Comparison of ENCODE assay signal across 12 cellular contexts in the genomic region with DNA sequence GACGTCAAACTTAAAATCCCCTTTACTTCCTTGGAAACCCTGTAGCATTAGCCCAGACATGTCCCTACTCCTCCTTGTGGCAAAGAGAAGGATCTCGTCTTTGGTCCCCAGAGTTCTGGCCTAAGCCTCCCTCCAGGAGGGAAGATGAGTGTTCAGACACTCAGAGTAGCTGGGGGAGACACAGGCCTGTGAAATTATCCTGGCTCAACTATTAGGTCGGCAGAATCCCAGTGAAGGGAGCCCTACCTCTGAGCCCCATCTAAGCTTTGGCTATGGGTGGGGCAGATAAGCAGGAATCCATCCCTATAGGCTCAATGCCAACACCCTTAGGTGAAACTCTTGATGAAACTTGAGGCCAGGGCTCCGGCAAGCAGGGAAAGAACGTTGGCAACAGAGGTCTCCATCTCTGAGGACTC. TPM values are rescaled to one million over a fixed set of nuclear protein-coding genes. Genes with fewer than 3 reads are reported as not detected.
DNase-seq lines count a peak whose midpoint lies in the region; ATAC-seq and TF ChIP-seq lines count a peak whose summit lies in the region.
"Had no signal": no experiment of that assay in that cellular context is flagged by ENCODE, and none has a peak within 500 bp of the region (broad histone marks: within the 10 kb centered on the region; RNA-seq: fewer than 3 reads in every experiment).

No MANE protein-coding gene starts in this region.

- peaks cover 38% of the 10 kb centered on the region for H3K4me1 Mint-ChIP-seq in HFFc6 (ENCODE audit: low read depth)
- peaks cover 25% of the 10 kb centered on the region for H3K4me1 Mint-ChIP-seq in activated CD4-positive, alpha-beta T cell treated with anti-CD3 and anti-CD28 coated beads, Interleukin-2, amount 10 ng/mL, durations not matched to agents 24 days and 14 days

- peaks cover 3% of the 10 kb centered on the region for H3K27me3 Mint-ChIP-seq in HFFc6 (ENCODE audit: insufficient read depth)
- H3K27me3 Mint-ChIP-seq in activated CD4-positive, alpha-beta T cell treated with anti-CD3 and anti-CD28 coated beads, Interleukin-2, amount 10 ng/mL, durations not matched to agents 24 days and 14 days: no peaks in the 10 kb centered on the region
- H3K27me3 Mint-ChIP-seq: central memory CD8-positive, alpha-beta T cell had no signal

- no peaks in the 10 kb centered on the region for H3K9me3 Mint-ChIP-seq in HFFc6
- no peaks in the 10 kb centered on the region for H3K9me3 Mint-ChIP-seq in activated CD4-positive, alpha-beta T cell treated with anti-CD3 and anti-CD28 coated beads, Interleukin-2, amount 10 ng/mL, durations not matched to agents 24 days and 14 days
- H3K9me3 Mint-ChIP-seq: central memory CD8-positive, alpha-beta T cell had no signal

- no peak for ATAC-seq in HG03469 (IDR thresholded peaks at IDR 0.05; ENCODE audit: unreplicated experiment)
- ATAC-seq: activated CD8-positive, alpha-beta T cell treated with anti-CD3 and anti-CD28 coated beads, Interleukin-2, amount 10 ng/mL, durations not matched to agents 7 days and 5 days had no signal

- H3K4me3 ChIP-seq in spleen: no peak overlapping the region

- peaks cover 0 to 35% (median 27%) of the 10 kb centered on the region in 6 donors for H3K4me1 ChIP-seq in spleen

- no peak for TF ChIP-seq POLR2A in spleen (IDR thresholded peaks at IDR 0.05)

- no peaks in the 10 kb centered on the region for H3K36me3 Mint-ChIP-seq in HFFc6 (ENCODE audit: low read depth)
- peaks cover 5% of the 10 kb centered on the region for H3K36me3 Mint-ChIP-seq in activated CD4-positive, alpha-beta T cell treated with anti-CD3 and anti-CD28 coated beads, Interleukin-2, amount 10 ng/mL, durations not matched to agents 24 days and 14 days (ENCODE audit: low read depth)

- TF ChIP-seq CTCF in HFFc6 (IDR thresholded peaks at IDR 0.05) (peak; percentile 65), spleen (IDR thresholded peaks at IDR 0.05 in 8 of 11, conservative IDR thresholded peaks at IDR 0.05 in 3 of 11) (no peak)

- intact Hi-C loops in spleen (cut with DNase I; ENCODE audit: low total_unique reads): no loop called here
- intact Hi-C loops in activated CD4-positive, alpha-beta T cell treated with anti-CD3 and anti-CD28 coated beads, Interleukin-2, amount 10 ng/mL, durations not matched to agents 24 days and 14 days (cut with micrococcal nuclease): no loop called here

- 79 to 87% (median 81%) methylated on average over 5 of the region's 5 CpGs for WGBS in spleen, 5 donors

- H3K27me3 ChIP-seq in spleen (replicated peaks in 1 of 7): no peaks in the 10 kb centered on the region

- peaks cover 0 to 23% (median 13%) of the 10 kb centered on the region in 6 donors for H3K36me3 ChIP-seq in spleen

- peak overlapping the region; percentile 38; the same call in 1 of the 2 replicates for H3K27ac Mint-ChIP-seq in HFFc6
- H3K27ac Mint-ChIP-seq in activated CD4-positive, alpha-beta T cell treated with anti-CD3 and anti-CD28 coated beads, Interleukin-2, amount 10 ng/mL, durations not matched to agents 24 days and 14 days: no peak overlapping the region

- H3K27ac ChIP-seq in spleen: no peak overlapping the region

- no peak overlapping the region for H3K4me3 Mint-ChIP-seq in HFFc6
- H3K4me3 Mint-ChIP-seq in activated CD4-positive, alpha-beta T cell treated with anti-CD3 and anti-CD28 coated beads, Interleukin-2, amount 10 ng/mL, durations not matched to agents 24 days and 14 days: no peak overlapping the region
- H3K4me3 Mint-ChIP-seq: activated CD8-positive, alpha-beta T cell treated with anti-CD3 and anti-CD28 coated beads, Interleukin-2, amount 10 ng/mL, durations not matched to agents 7 days and 5 days; central memory CD8-positive, alpha-beta T cell had no signal

- no peaks in the 10 kb centered on the region for H3K9me3 ChIP-seq in spleen

- DNase-seq in AG08395 (ENCODE audit: low spot score): peak; percentile 46
- peak; percentile 54 for DNase-seq in HFFc6
- DNase-seq in astrocyte of the hippocampus (ENCODE audit: low read depth, low spot score): peak; percentile 35
- DNase-seq in kidney tubule cell (ENCODE audit: low spot score): peak; percentile 28
- no peak for DNase-seq in NCI-H2081 treated with DMSO at 0.1 percent for 48 hours (lab: John Stamatoyannopoulos, UW)
- no peak for DNase-seq in spleen
- no peak for DNase-seq in activated CD4-positive, alpha-beta T cell treated with anti-CD3 and anti-CD28 coated beads, Interleukin-2, amount 10 ng/mL, durations not matched to agents 24 days and 14 days
- DNase-seq: activated CD8-positive, alpha-beta T cell treated with anti-CD3 and anti-CD28 coated beads, Interleukin-2, amount 10 ng/mL, durations not matched to agents 7 days and 5 days; DMS79; RPMI8226 had no signal

RNA-seq across cellular contexts. Expression of a gene that starts 1.7 kb away (rescaled TPM):
- under 1 TPM in 4 of 6 experiments, not detected in 2; 0.11 to 0.28 (median 0.20) TPM for total RNA-seq in HFFc6 (2021; fragmentation: NEBNext Ultra II Directional; extraction: Animal tissue kit (Norgen Biotek cat#: 25700))
- total RNA-seq in spleen: under 1 TPM in 4 of 7 donors, not detected in 3; 0.51 to 0.79 (median 0.58) TPM
- polyA plus RNA-seq in spleen: under 1 TPM; 0.27 to 0.80 (median 0.63) TPM
- 0.24 and 0.47 TPM in 2 replicates for total RNA-seq in activated CD4-positive, alpha-beta T cell treated with anti-CD3 and anti-CD28 coated beads, Interleukin-2, amount 10 ng/mL, durations not matched to agents 24 days and 14 days

RNA-seq across cellular contexts. Expression of a gene that starts 28.8 kb away (rescaled TPM):
- total RNA-seq in HFFc6 (2021; fragmentation: NEBNext Ultra II Directional; extraction: Animal tissue kit (Norgen Biotek cat#: 25700)): 10 to 100 TPM; 28.4 to 39.3 (median 36.1) TPM
- total RNA-seq in spleen: 10 to 100 TPM; 15.2 to 28.7 (median 21.5) TPM
- 10 to 100 TPM; 11.6 to 15.7 (median 14.2) TPM for polyA plus RNA-seq in spleen
- total RNA-seq in activated CD4-positive, alpha-beta T cell treated with anti-CD3 and anti-CD28 coated beads, Interleukin-2, amount 10 ng/mL, durations not matched to agents 24 days and 14 days: 41.8 and 47.1 TPM in 2 replicates

RNA-seq across cellular contexts. Expression of a gene that starts 34.8 kb away (rescaled TPM):
- 10 to 100 TPM; 19.2 to 31.6 (median 23.8) TPM for total RNA-seq in HFFc6 (2021; fragmentation: NEBNext Ultra II Directional; extraction: Animal tissue kit (Norgen Biotek cat#: 25700))
- 10 to 100 TPM; 41.6 to 80.4 (median 54.4) TPM for total RNA-seq in spleen
- polyA plus RNA-seq in spleen: 10 to 100 TPM in 1 of 3 donors, 1 to 10 TPM in 2; 6.2 to 22.0 (median 8.9) TPM
- 75.9 and 77.3 TPM in 2 replicates for total RNA-seq in activated CD4-positive, alpha-beta T cell treated with anti-CD3 and anti-CD28 coated beads, Interleukin-2, amount 10 ng/mL, durations not matched to agents 24 days and 14 days

RNA-seq across cellular contexts. Expression of a gene that starts 39.0 kb away (rescaled TPM):
- total RNA-seq in HFFc6 (2021; fragmentation: NEBNext Ultra II Directional; extraction: Animal tissue kit (Norgen Biotek cat#: 25700)): 10 to 100 TPM in 3 of 6 experiments, 1 to 10 TPM in 3; 8.6 to 12.0 (median 10.2) TPM
- 10 to 100 TPM; 14.3 to 20.2 (median 17.3) TPM for total RNA-seq in spleen
- polyA plus RNA-seq in spleen: 10 to 100 TPM; 13.3 to 25.8 (median 19.3) TPM
- 12.1 and 14.2 TPM in 2 replicates for total RNA-seq in activated CD4-positive, alpha-beta T cell treated with anti-CD3 and anti-CD28 coated beads, Interleukin-2, amount 10 ng/mL, durations not matched to agents 24 days and 14 days

RNA-seq across cellular contexts. Expression of a gene that starts 52.5 kb away (rescaled TPM):
- total RNA-seq in HFFc6 (2021; fragmentation: NEBNext Ultra II Directional; extraction: Animal tissue kit (Norgen Biotek cat#: 25700)): not detected
- total RNA-seq in spleen: 10 to 100 TPM in 3 of 7 donors, 1 to 10 TPM in 4; 2.6 to 27.1 (median 10.0) TPM
- 10 to 100 TPM in 1 of 3 donors, 1 to 10 TPM in 1, under 1 TPM in 1; 0.74 to 10.7 (median 5.6) TPM for polyA plus RNA-seq in spleen
- total RNA-seq in activated CD4-positive, alpha-beta T cell treated with anti-CD3 and anti-CD28 coated beads, Interleukin-2, amount 10 ng/mL, durations not matched to agents 24 days and 14 days: not detected in 2 replicates
- total RNA-seq: activated CD8-positive, alpha-beta T cell treated with anti-CD3 and anti-CD28 coated beads, Interleukin-2, amount 10 ng/mL, durations not matched to agents 7 days and 5 days had no signal

Comparison
In these comparisons a context has a peak if more than half of its experiments do, and no peak if none do; other contexts are left out.
1. DNase-seq: peak in AG08395 (single experiment), HFFc6 (single experiment), astrocyte of the hippocampus (single experiment) and kidney tubule cell (single experiment); none in NCI-H2081 treated with DMSO at 0.1 percent for 48 hours (single experiment), spleen (single experiment) and activated CD4-positive, alpha-beta T cell treated with anti-CD3 and anti-CD28 coated beads, Interleukin-2, amount 10 ng/mL, durations not matched to agents 24 days and 14 days (single experiment).